In the genomic region with DNA sequence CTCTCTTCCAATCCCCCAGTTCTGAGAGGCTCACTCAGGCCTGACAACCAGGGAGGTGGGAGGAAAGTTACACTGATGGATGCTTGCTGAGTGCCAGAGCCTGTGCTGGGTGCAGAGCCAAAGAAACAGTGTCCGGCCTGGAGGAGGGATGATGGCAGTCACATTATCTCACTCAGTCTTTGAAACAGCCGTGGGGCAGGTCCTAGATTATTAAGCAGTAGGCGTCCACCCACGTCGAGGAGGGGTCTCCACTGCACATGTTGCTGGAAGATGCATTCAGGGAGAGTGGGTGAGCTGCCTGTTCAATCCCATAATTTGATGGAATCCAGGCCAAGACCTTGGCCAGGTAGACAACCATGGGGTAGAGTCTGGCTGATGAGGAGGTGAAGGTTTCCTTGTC, we compare ENCODE assay signal across 17 cellular contexts. TPM values are rescaled to one million over a fixed set of nuclear protein-coding genes. Genes with fewer than 3 reads are reported as not detected.
A peak's percentile ranks its signal among the peaks of the same experiment; 100 is the strongest.
DNase-seq lines count a peak whose midpoint lies in the region; ATAC-seq lines count a peak whose summit lies in the region.
"Had no signal": no experiment of that assay in that cellular context is flagged by ENCODE, and none has a peak within 500 bp of the region (broad histone marks: within the 10 kb centered on the region; RNA-seq: fewer than 3 reads in every experiment).

No MANE protein-coding gene starts in this region.

- H3K27me3 Mint-ChIP-seq in T-helper 17 cell, result peaks cover 9% of the 10 kb centered on the region
- H3K27me3 Mint-ChIP-seq: CD4-positive, alpha-beta memory T cell had no signal

- H3K18ac ChIP-seq in trophoblast cell (ENCODE audit: low read length), result no peak overlapping the region

- H3K9me3 ChIP-seq in T-helper 17 cell (ENCODE audit: control insufficient read depth, low read length, poor library complexity, severe bottlenecking) (no peaks in the 10 kb centered on the region), trophoblast cell (ENCODE audit: insufficient read depth, low read depth, low read length) (no peaks in the 10 kb centered on the region)
- H3K9me3 ChIP-seq: A549, BE2C had no signal

- no peak overlapping the region for H3K4me3 ChIP-seq in trophoblast cell (ENCODE audit: low read depth, low read length)
- H3K4me3 ChIP-seq: A549, GM12878, GM23338 had no signal

- no CpG with 5 or more reads among the region's 5 CpGs for WGBS in trophoblast cell (ENCODE audit: extremely low coverage, insufficient coverage, insufficient read length)

- peak overlapping the region; percentile 40 for H2BK120ac ChIP-seq in trophoblast cell (ENCODE audit: insufficient read depth, low read length, poor library complexity)

- peak overlapping the region; percentile 31 for H2BK12ac ChIP-seq in trophoblast cell (ENCODE audit: low read length)

- peaks cover 0 to 2% of the 10 kb centered on the region in 2 experiments for H3K36me3 ChIP-seq in trophoblast cell (ENCODE audit: control insufficient read depth in 1 of 2, insufficient read depth in 2 of 2, low read length in 2 of 2)
- H3K36me3 ChIP-seq: BE2C had no signal

- H3K4me1 Mint-ChIP-seq in T-helper 17 cell, result peaks cover 10% of the 10 kb centered on the region

- no peaks in the 10 kb centered on the region for H3K27me3 ChIP-seq in trophoblast cell (ENCODE audit: insufficient read depth, low read length)
- H3K27me3 ChIP-seq: BE2C had no signal

- ATAC-seq in T-helper 17 cell (no peak), GM21723 (IDR thresholded peaks at IDR 0.05; ENCODE audit: unreplicated experiment) (no peak), left lobe of liver (no peak)
- ATAC-seq: A549, GM12878, GM23338, HepG2 had no signal

- H3K23ac ChIP-seq in trophoblast cell (ENCODE audit: low read length), result no peak overlapping the region

- no peaks in the 10 kb centered on the region for H3K79me2 ChIP-seq in trophoblast cell (ENCODE audit: control insufficient read depth, insufficient read depth, low read length, poor library complexity)

- peak overlapping the region; percentile 69 for H3K27ac ChIP-seq in trophoblast cell (ENCODE audit: low read depth, low read length)
- H3K27ac ChIP-seq: A549, C4-2B had no signal

- no peak overlapping the region for H2AK5ac ChIP-seq in trophoblast cell (ENCODE audit: low read length)

- H3K4ac ChIP-seq in trophoblast cell (ENCODE audit: low read depth, low read length), result peak overlapping the region; percentile 13

- no peak overlapping the region for H3K4me2 ChIP-seq in trophoblast cell (ENCODE audit: low read length)
- H3K4me2 ChIP-seq: A549, GM23338 had no signal

- H3K27ac Mint-ChIP-seq in T-helper 17 cell, result peak overlapping the region; percentile 16
- H3K27ac Mint-ChIP-seq: CD4-positive, alpha-beta memory T cell; GM23338; H9 had no signal

- H3K79me1 ChIP-seq in trophoblast cell (ENCODE audit: low read length), result peaks cover 14% of the 10 kb centered on the region

- H2BK5ac ChIP-seq in trophoblast cell (ENCODE audit: low read depth, low read length, poor library complexity), result peak overlapping the region; percentile 20

- peak overlapping the region; percentile 25 for H4K8ac ChIP-seq in trophoblast cell (ENCODE audit: low read depth, low read length)

- peak overlapping the region; percentile 20 for H3K14ac ChIP-seq in trophoblast cell (ENCODE audit: low read length)

- no peak overlapping the region for H3K9ac ChIP-seq in trophoblast cell (ENCODE audit: low read length)

- DNase-seq in T-helper 17 cell, result no peak
- DNase-seq in left kidney (ENCODE audit: low read depth, low spot score), result peak; percentile 72
- DNase-seq in trophoblast cell, result no peak
- no peak for DNase-seq in A172 (ENCODE audit: low spot score)
- DNase-seq in left lobe of liver (ENCODE audit: low spot score), result no peak
- DNase-seq in stimulated activated naive CD4-positive, alpha-beta T cell treated with Interleukin-2 at 50 U/mL for 16 hours (lab: John Stamatoyannopoulos, UW), result no peak
- DNase-seq: BE2C; CD4-positive, alpha-beta memory T cell; DMS79; H9 had no signal

- H2AFZ ChIP-seq in trophoblast cell (ENCODE audit: insufficient read depth, low read length, poor library complexity), result no peak overlapping the region
- H2AFZ ChIP-seq: GM23338 had no signal

- no peak overlapping the region for H4K12ac ChIP-seq in trophoblast cell (ENCODE audit: low read depth, low read length)

- peak overlapping the region; percentile 80 for H4K91ac ChIP-seq in trophoblast cell (ENCODE audit: low read depth, low read length)

- H3K4me1 ChIP-seq in trophoblast cell (ENCODE audit: control insufficient read depth in 1 of 2, insufficient read depth in 2 of 2, low read length in 2 of 2), result peaks cover 11 to 21% of the 10 kb centered on the region in 2 experiments
- H3K4me1 ChIP-seq: A549, BE2C had no signal

- no peaks in the 10 kb centered on the region for H3K36me3 Mint-ChIP-seq in T-helper 17 cell (ENCODE audit: low read depth)
- H3K36me3 Mint-ChIP-seq: CD4-positive, alpha-beta memory T cell had no signal

- peak overlapping the region; percentile 12 for H3K4me3 Mint-ChIP-seq in T-helper 17 cell
- H3K4me3 Mint-ChIP-seq: CD4-positive, alpha-beta memory T cell; GM23338; H9 had no signal

RNA-seq across cellular contexts. Expression of a gene that starts 29.6 kb away (rescaled TPM):
- total RNA-seq in T-helper 17 cell (not detected), left lobe of liver (not detected)
- polyA plus RNA-seq in trophoblast cell (2013), result 28.9 and 30.8 TPM in 2 replicates
- not detected in 2 replicates for total RNA-seq in A172 (2014; rRNA removed; shearing (Covaris generic))
- total RNA-seq: CD4-positive, alpha-beta memory T cell; G401; GM12878; HepG2 had no signal
- polyA plus RNA-seq: GM12878, HepG2 had no signal
